Comparison of ENCODE assay signal across 11 cellular contexts in the genomic region with DNA sequence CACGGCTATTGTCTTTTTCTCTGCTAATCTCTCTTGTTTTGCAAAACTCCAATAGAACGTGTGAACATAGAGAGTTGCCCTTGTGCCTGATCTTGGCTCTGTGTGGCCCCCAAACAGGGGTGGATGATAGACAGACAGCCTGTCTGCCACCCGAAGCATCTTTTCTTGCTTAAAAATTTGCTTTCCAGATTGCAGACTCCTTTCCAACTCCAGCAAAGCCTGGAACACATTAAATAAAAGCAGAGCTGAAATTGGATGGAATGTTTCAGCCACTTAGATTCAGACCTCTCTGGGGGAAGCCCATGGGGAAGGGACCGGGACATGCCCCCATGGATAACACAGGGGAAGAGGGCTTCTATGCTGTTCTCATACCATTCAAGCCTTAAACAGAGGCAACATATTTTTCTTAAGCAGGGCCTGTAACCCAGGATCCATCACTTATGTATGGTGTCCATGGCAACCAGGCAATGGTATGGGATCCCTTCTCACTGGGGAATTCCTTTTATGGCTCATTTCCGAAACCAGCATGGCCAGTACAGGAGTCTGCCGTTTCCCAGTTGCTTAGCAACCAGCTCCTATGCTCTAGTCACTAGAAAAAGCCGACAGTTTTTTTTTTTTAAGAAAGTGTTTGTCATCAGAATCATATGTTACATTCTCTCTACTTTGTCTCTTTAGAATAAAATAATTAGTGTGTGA.
DNase-seq lines count a peak whose midpoint lies in the region; ATAC-seq and TF ChIP-seq lines count a peak whose summit lies in the region.
"Had no signal": no experiment of that assay in that cellular context is flagged by ENCODE, and none has a peak within 500 bp of the region (broad histone marks: within the 10 kb centered on the region; RNA-seq: fewer than 3 reads in every experiment).

No MANE protein-coding gene starts in this region.

- no peak for TF ChIP-seq CTCF in cardiac muscle cell (IDR thresholded peaks at IDR 0.05; ENCODE audit: low read depth, low read length)
- TF ChIP-seq CTCF in heart right ventricle (IDR thresholded peaks at IDR 0.05): no peak
- no peak for TF ChIP-seq CTCF in suprapubic skin (IDR thresholded peaks at IDR 0.05)

- TF ChIP-seq EP300 in suprapubic skin (IDR thresholded peaks at IDR 0.05): no peak

- H3K4me1 ChIP-seq in cardiac muscle cell (ENCODE audit: low read depth): peaks cover 45% of the 10 kb centered on the region
- no peaks in the 10 kb centered on the region for H3K4me1 ChIP-seq in heart right ventricle
- no peaks in the 10 kb centered on the region for H3K4me1 ChIP-seq in SJCRH30
- peaks cover 8% of the 10 kb centered on the region for H3K4me1 ChIP-seq in suprapubic skin

- DNase-seq in cardiac muscle cell (ENCODE audit: low read depth in 1 of 2, low spot score in 1 of 2): peak; percentile 55 to 80
- DNase-seq in heart right ventricle: no peak
- peak; percentile 18 to 46 for DNase-seq in SJCRH30
- peak; percentile 33 for DNase-seq in glomerular visceral epithelial cell (ENCODE audit: extremely low spot score)
- no peak for DNase-seq in suprapubic skin (ENCODE audit: low spot score in 2 of 2)
- DNase-seq in activated T-cell treated with anti-CD3 and anti-CD28 coated beads, Interleukin-2, amount 50 U/mL, for 48 hours: no peak
- DNase-seq: MG63; stimulated activated CD4-positive, alpha-beta T cell treated with anti-CD3 and anti-CD28 coated beads, Interleukin-2, amount 100 ng/mL, for 24 hours had no signal

- no peaks in the 10 kb centered on the region for H3K9me3 ChIP-seq in cardiac muscle cell (ENCODE audit: low read depth)
- no peaks in the 10 kb centered on the region for H3K9me3 ChIP-seq in heart right ventricle
- H3K9me3 ChIP-seq in SJCRH30 (replicated peaks): 0 out of 2 replicates have a peak, but pooled peaks cover 2% of the 10 kb centered on the region
- H3K9me3 ChIP-seq in suprapubic skin: no peaks in the 10 kb centered on the region
- H3K9me3 ChIP-seq: BLaER1, MG63 had no signal

- no peak for TF ChIP-seq POLR2A in suprapubic skin (IDR thresholded peaks at IDR 0.05)

- H3K27me3 ChIP-seq in cardiac muscle cell: no peaks in the 10 kb centered on the region
- H3K27me3 ChIP-seq in heart right ventricle: peaks cover 0 to 31% (median 0%) of the 10 kb centered on the region in 7 donors
- 0 out of 2 replicates have a peak, but pooled peaks cover 3% of the 10 kb centered on the region for H3K27me3 ChIP-seq in SJCRH30
- peaks cover 5% of the 10 kb centered on the region for H3K27me3 ChIP-seq in suprapubic skin
- H3K27me3 ChIP-seq: BLaER1, MG63 had no signal

- no peak overlapping the region for H3K4me3 ChIP-seq in cardiac muscle cell
- no peak overlapping the region for H3K4me3 ChIP-seq in heart right ventricle
- H3K4me3 ChIP-seq in SJCRH30: no peak overlapping the region
- H3K4me3 ChIP-seq in suprapubic skin: no peak overlapping the region
- H3K4me3 ChIP-seq: BLaER1, MG63 had no signal

- intact Hi-C loops in heart right ventricle (cut with DNase I): loop anchor here in 1 of 10 donors (10.0 kb wide), 1 partner anchor 55 kb away; no protein-coding TSS in a partner anchor

- WGBS in heart right ventricle, 2 donors: 57 to 61% methylated on average over 7 of the region's 7 CpGs
- WGBS in suprapubic skin: 44% methylated on average over 7 of the region's 7 CpGs

- ATAC-seq in heart right ventricle: no peak
- ATAC-seq in HG02763 (IDR thresholded peaks at IDR 0.05; ENCODE audit: unreplicated experiment): no peak
- no peak for ATAC-seq in HG02852 (IDR thresholded peaks at IDR 0.05; ENCODE audit: unreplicated experiment)

- H3K36me3 ChIP-seq in cardiac muscle cell (no peaks in the 10 kb centered on the region), heart right ventricle (no peaks in the 10 kb centered on the region), SJCRH30 (no peaks in the 10 kb centered on the region), suprapubic skin (no peaks in the 10 kb centered on the region)
- H3K36me3 ChIP-seq: BLaER1, MG63 had no signal

- peak overlapping the region; percentile 77 for H3K27ac ChIP-seq in cardiac muscle cell
- H3K27ac ChIP-seq in heart right ventricle: no peak overlapping the region
- H3K27ac ChIP-seq in SJCRH30: no peak overlapping the region
- H3K27ac ChIP-seq in suprapubic skin: no peak overlapping the region
- H3K27ac ChIP-seq: BLaER1 had no signal

Comparison
In these comparisons a context has a peak if more than half of its experiments do, and no peak if none do; other contexts are left out.
1. DNase-seq: peak in cardiac muscle cell (2 of 2), SJCRH30 (2 of 2) and glomerular visceral epithelial cell (single experiment); none in heart right ventricle (0 of 2), suprapubic skin (0 of 2) and activated T-cell treated with anti-CD3 and anti-CD28 coated beads, Interleukin-2, amount 50 U/mL, for 48 hours (0 of 2).